15 cellular contexts compared by ENCODE assay signal in the genomic region with DNA sequence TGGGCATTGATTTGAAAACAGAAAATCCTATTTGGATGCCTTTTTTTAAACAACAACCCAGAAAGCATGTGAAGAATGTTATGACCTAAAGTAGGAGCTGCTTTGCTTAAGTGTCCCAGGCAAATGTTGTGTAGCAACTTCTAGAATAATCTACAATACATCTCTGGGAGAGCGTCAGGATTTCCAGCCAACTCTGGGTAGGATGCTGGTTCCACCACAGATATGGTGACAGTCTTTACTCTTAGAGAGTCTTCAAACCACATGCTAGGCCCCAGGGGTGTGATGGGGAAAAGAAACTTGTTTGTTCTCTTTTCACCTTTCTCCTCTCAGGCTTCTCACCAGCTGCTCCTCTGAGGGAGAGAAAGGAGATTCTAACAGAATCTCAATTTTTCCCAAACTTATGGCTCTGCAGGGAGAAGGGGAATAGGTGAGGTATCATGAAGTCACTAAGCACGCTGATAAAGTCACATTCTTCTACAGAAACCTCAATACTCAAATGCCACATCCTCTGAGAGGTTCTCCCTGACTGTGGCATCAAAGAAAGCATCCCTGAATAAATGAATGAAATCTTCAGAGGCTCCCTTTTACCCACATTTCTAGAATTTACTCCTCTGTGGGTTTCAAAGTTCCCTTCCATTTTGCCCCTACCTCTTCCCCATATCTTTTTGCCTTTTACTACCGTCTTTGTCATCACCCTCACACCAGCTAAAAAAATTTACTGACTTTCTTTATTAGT.
DNase-seq lines count a peak whose midpoint lies in the region; ATAC-seq, FAIRE-seq and TF ChIP-seq lines count a peak whose summit lies in the region.
"Had no signal": no experiment of that assay in that cellular context is flagged by ENCODE, and none has a peak within 500 bp of the region (broad histone marks: within the 10 kb centered on the region; RNA-seq: fewer than 3 reads in every experiment).

No MANE protein-coding gene starts in this region.

- H3K4me3 ChIP-seq in BLaER1 treated with 17β-estradiol and CSF1 and Interleukin-3, amounts not matched to agents 10 nM and 100 nM: no peak overlapping the region
- no peak overlapping the region for H3K4me3 ChIP-seq in astrocyte (ENCODE audit: insufficient read depth, low read depth, low read length)
- H3K4me3 ChIP-seq: GM23248 had no signal

- H3K79me2 ChIP-seq in astrocyte (ENCODE audit: insufficient read depth, low read length): no peaks in the 10 kb centered on the region

- H3K4me3 Mint-ChIP-seq in astrocyte (ENCODE audit: unreplicated experiment): no peak overlapping the region
- H3K4me3 Mint-ChIP-seq: CD4-positive, CD25-positive, alpha-beta regulatory T cell; IgD-negative memory B cell had no signal

- peaks cover 81 to 100% (median 100%) of the 10 kb centered on the region in 11 experiments for H3K27me3 ChIP-seq in BLaER1 treated with 17β-estradiol and CSF1 and Interleukin-3, amounts not matched to agents 10 nM and 100 nM
- H3K27me3 ChIP-seq in astrocyte (ENCODE audit: insufficient read depth, low read length): no peaks in the 10 kb centered on the region
- H3K27me3 ChIP-seq: BE2C had no signal

- FAIRE-seq in astrocyte (lab: Jason Lieb, UNC): peak; percentile 78
- FAIRE-seq: A204.1 had no signal

- no peaks in the 10 kb centered on the region for H3K36me3 ChIP-seq in BLaER1 treated with 17β-estradiol and CSF1 and Interleukin-3, amounts not matched to agents 10 nM and 100 nM
- H3K36me3 ChIP-seq in astrocyte (ENCODE audit: insufficient read depth, low read length): no peaks in the 10 kb centered on the region
- H3K36me3 ChIP-seq: BE2C had no signal

- no peak overlapping the region for H3K27ac ChIP-seq in BLaER1 treated with 17β-estradiol and CSF1 and Interleukin-3, amounts not matched to agents 10 nM and 100 nM
- no peak overlapping the region for H3K27ac ChIP-seq in astrocyte (ENCODE audit: low read depth, low read length)
- H3K27ac ChIP-seq: GM23248 had no signal

- no peaks in the 10 kb centered on the region for H3K9me3 Mint-ChIP-seq in activated naive CD4-positive, alpha-beta T cell treated with anti-CD3 and anti-CD28 coated beads, Interleukin-2, amount 50 U/mL, for 72 hours
- peaks cover 2% of the 10 kb centered on the region for H3K9me3 Mint-ChIP-seq in astrocyte (ENCODE audit: unreplicated experiment)
- H3K9me3 Mint-ChIP-seq: CD4-positive, CD25-positive, alpha-beta regulatory T cell had no signal

- no peak overlapping the region for H3K9ac ChIP-seq in BLaER1 treated with 17β-estradiol and CSF1 and Interleukin-3, amounts not matched to agents 10 nM and 100 nM
- no peak overlapping the region for H3K9ac ChIP-seq in astrocyte (ENCODE audit: low read length)
- H3K9ac ChIP-seq: GM23248 had no signal

- no peak for DNase-seq in activated naive CD4-positive, alpha-beta T cell treated with anti-CD3 and anti-CD28 coated beads, Interleukin-2, amount 50 U/mL, for 72 hours (ENCODE audit: low spot score in 2 of 2)
- no peak for DNase-seq in activated naive CD4-positive, alpha-beta T cell treated with anti-CD3 and anti-CD28 coated beads, Interleukin-2, amount 50 U/mL, for 16 hours
- DNase-seq in astrocyte (ENCODE audit: low read depth) (no peak), SK-N-DZ (ENCODE audit: low spot score) (no peak)
- DNase-seq: BE2C; CD4-positive, CD25-positive, alpha-beta regulatory T cell; DMS53; GF-D8; GM23248; H7 had no signal

- H3K4me2 ChIP-seq in BLaER1 treated with 17β-estradiol and CSF1 and Interleukin-3, amounts not matched to agents 10 nM and 100 nM: peak overlapping the region in 6 of 11 experiments; percentile 0 to 52 (median 38); a peak in 7 of 22 replicates
- no peak overlapping the region for H3K4me2 ChIP-seq in astrocyte (ENCODE audit: low read length)

- peaks cover 0 to 28% (median 10%) of the 10 kb centered on the region in 10 experiments; a peak in 11 of 20 replicates for H3K4me1 ChIP-seq in BLaER1 treated with 17β-estradiol and CSF1 and Interleukin-3, amounts not matched to agents 10 nM and 100 nM
- H3K4me1 ChIP-seq in astrocyte (ENCODE audit: insufficient read depth, low read length): no peaks in the 10 kb centered on the region
- H3K4me1 ChIP-seq: BE2C had no signal

- no peak for TF ChIP-seq CTCF in astrocyte (IDR thresholded peaks at IDR 0.05; ENCODE audit: insufficient read depth, low read depth, low read length)

- no peak overlapping the region for H2AFZ ChIP-seq in astrocyte (ENCODE audit: low read depth, low read length)
- H2AFZ ChIP-seq: GM23248 had no signal

- no peak overlapping the region for H3K27ac Mint-ChIP-seq in activated naive CD4-positive, alpha-beta T cell treated with anti-CD3 and anti-CD28 coated beads, Interleukin-2, amount 50 U/mL, for 72 hours
- no peak overlapping the region for H3K27ac Mint-ChIP-seq in astrocyte (ENCODE audit: unreplicated experiment)
- H3K27ac Mint-ChIP-seq: IgD-negative memory B cell had no signal

- peak; percentile 48 to 85 for ATAC-seq in activated naive CD4-positive, alpha-beta T cell treated with anti-CD3 and anti-CD28 coated beads, Interleukin-2, amount 50 U/mL, for 72 hours
- ATAC-seq in GM19023 (IDR thresholded peaks at IDR 0.05; ENCODE audit: unreplicated experiment): no peak
- no peak for ATAC-seq in HG03460 (IDR thresholded peaks at IDR 0.05; ENCODE audit: unreplicated experiment)

- H3K27me3 Mint-ChIP-seq in astrocyte (ENCODE audit: low read depth, unreplicated experiment): no peaks in the 10 kb centered on the region
- H3K27me3 Mint-ChIP-seq: CD4-positive, CD25-positive, alpha-beta regulatory T cell; IgD-negative memory B cell had no signal

- H3K4me1 Mint-ChIP-seq in astrocyte (ENCODE audit: low read depth, unreplicated experiment): peaks cover 7% of the 10 kb centered on the region
- H3K4me1 Mint-ChIP-seq: CD4-positive, CD25-positive, alpha-beta regulatory T cell; IgD-negative memory B cell had no signal

- H3K36me3 Mint-ChIP-seq in activated naive CD4-positive, alpha-beta T cell treated with anti-CD3 and anti-CD28 coated beads, Interleukin-2, amount 50 U/mL, for 72 hours: no peaks in the 10 kb centered on the region
- H3K36me3 Mint-ChIP-seq in astrocyte (ENCODE audit: low read depth, unreplicated experiment): no peaks in the 10 kb centered on the region
- H3K36me3 Mint-ChIP-seq: CD4-positive, CD25-positive, alpha-beta regulatory T cell had no signal

- peaks cover 0 to 3% (median 0%) of the 10 kb centered on the region in 11 experiments; a peak in 1 of 22 replicates for H4K20me1 ChIP-seq in BLaER1 treated with 17β-estradiol and CSF1 and Interleukin-3, amounts not matched to agents 10 nM and 100 nM
- H4K20me1 ChIP-seq in astrocyte (ENCODE audit: insufficient read depth, low read length): no peaks in the 10 kb centered on the region

- H3K9me3 ChIP-seq in BLaER1 treated with 17β-estradiol and CSF1 and Interleukin-3, amounts not matched to agents 10 nM and 100 nM (replicated peaks in 1 of 11): peaks cover 0 to 37% (median 14%) of the 10 kb centered on the region in 11 experiments; a peak in 14 of 22 replicates
- H3K9me3 ChIP-seq in astrocyte (ENCODE audit: insufficient read depth, low read depth, low read length): no peaks in the 10 kb centered on the region
- H3K9me3 ChIP-seq: BE2C had no signal

Comparison
In these comparisons a context has a peak if more than half of its experiments do, and no peak if none do; other contexts are left out.
1. ATAC-seq: peak in activated naive CD4-positive, alpha-beta T cell treated with anti-CD3 and anti-CD28 coated beads, Interleukin-2, amount 50 U/mL, for 72 hours (2 of 2); none in GM19023 (single experiment) and HG03460 (single experiment).